ENCODE assay signal across 1 cellular context in the genomic region with DNA sequence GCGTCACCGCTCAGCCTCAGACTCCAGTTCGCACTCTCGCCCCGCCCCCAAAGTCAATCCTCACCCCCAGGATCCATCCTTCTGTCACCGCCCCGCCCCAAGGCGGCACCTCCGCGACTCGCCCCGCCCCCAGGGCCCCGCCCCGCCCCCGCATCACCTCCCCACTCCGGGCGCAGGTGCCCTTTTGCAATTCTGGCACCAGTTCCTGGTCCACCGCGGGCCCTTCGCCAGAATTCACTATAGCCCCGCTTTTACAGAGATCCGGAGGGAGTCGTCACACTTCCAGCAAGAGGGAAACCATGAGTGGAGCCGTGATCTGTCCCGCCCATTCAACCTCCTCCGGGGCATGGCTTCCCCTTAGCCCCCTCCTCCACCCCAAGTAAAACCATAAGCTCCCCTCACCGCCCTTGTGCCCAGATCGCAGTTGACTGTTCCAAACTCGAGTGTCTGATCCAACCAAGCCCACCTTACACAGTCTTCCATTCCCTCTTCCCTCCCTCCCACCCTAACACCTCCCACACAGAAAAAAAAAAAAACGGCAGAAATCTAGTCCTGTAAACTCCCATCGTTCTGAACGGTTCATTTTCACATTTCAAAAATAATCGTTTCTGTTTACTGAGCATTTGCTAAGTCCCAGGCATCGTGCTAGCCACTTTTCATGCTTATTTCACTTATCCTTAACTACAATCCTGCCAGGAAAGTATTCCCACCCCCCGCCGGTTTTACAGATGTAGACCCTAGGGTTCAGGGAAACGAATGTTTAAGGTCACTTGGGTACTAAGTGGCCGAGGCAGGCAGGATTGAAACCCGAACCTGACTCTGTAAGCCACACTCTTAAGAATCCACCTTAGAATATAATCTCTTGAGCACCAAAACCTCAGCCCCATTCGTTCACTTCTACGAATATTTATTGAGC.
A peak's percentile ranks its signal among the peaks of the same experiment; 100 is the strongest.
TF ChIP-seq lines count a peak whose summit lies in the region.

No MANE protein-coding gene starts in this region.

TF ChIP-seq in HEK293, 187 proteins besides CTCF, POLR2A, EP300 and RAD21 (continued from another document):
- TF ChIP-seq, protein P1, sequence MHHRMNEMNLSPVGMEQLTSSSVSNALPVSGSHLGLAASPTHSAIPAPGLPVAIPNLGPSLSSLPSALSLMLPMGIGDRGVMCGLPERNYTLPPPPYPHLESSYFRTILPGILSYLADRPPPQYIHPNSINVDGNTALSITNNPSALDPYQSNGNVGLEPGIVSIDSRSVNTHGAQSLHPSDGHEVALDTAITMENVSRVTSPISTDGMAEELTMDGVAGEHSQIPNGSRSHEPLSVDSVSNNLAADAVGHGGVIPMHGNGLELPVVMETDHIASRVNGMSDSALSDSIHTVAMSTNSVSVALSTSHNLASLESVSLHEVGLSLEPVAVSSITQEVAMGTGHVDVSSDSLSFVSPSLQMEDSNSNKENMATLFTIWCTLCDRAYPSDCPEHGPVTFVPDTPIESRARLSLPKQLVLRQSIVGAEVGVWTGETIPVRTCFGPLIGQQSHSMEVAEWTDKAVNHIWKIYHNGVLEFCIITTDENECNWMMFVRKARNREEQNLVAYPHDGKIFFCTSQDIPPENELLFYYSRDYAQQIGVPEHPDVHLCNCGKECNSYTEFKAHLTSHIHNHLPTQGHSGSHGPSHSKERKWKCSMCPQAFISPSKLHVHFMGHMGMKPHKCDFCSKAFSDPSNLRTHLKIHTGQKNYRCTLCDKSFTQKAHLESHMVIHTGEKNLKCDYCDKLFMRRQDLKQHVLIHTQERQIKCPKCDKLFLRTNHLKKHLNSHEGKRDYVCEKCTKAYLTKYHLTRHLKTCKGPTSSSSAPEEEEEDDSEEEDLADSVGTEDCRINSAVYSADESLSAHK (tag by site-specific recombination; IDR thresholded peaks at IDR 0.05): no peak
- TF ChIP-seq ZNF341 (tag by site-specific recombination; IDR thresholded peaks at IDR 0.05; ENCODE audit: low read depth): peak; percentile 66
- TF ChIP-seq ZNF513 (tag by site-specific recombination; IDR thresholded peaks at IDR 0.05): no peak
- 0 out of 2 replicates have a peak, but pooled peaks have one; percentile 16 for TF ChIP-seq ZBTB20 (tag by site-specific recombination; IDR thresholded peaks at IDR 0.05)
- no peak for TF ChIP-seq ZNF324 (tag by site-specific recombination; IDR thresholded peaks at IDR 0.05)
- TF ChIP-seq ZNF391 (tag by site-specific recombination; IDR thresholded peaks at IDR 0.05; ENCODE audit: borderline replicate concordance, low read depth): peak; percentile 81; the same call in 1 of the 2 replicates
- TF ChIP-seq SP2 (tag by site-specific recombination; IDR thresholded peaks at IDR 0.05): peak; percentile 79
- TF ChIP-seq KLF1 (tag by site-specific recombination; IDR thresholded peaks at IDR 0.05): peak; percentile 53; the same call in 1 of the 2 replicates
- peak; percentile 56 for TF ChIP-seq ZFHX2 (tag by site-specific recombination; conservative IDR thresholded peaks at IDR 0.05)
- peak; percentile 77 for TF ChIP-seq ZNF335 (tag by site-specific recombination; conservative IDR thresholded peaks at IDR 0.05)
- TF ChIP-seq KLF8 (tag by site-specific recombination; IDR thresholded peaks at IDR 0.05): peak; percentile 56; the same call in 1 of the 2 replicates
- TF ChIP-seq SP7 (tag by site-specific recombination; IDR thresholded peaks at IDR 0.05): peak; percentile 40
- TF ChIP-seq ZNF664 (tag by site-specific recombination; IDR thresholded peaks at IDR 0.05): peak; percentile 53; the same call in 1 of the 2 replicates
- TF ChIP-seq, protein P2, sequence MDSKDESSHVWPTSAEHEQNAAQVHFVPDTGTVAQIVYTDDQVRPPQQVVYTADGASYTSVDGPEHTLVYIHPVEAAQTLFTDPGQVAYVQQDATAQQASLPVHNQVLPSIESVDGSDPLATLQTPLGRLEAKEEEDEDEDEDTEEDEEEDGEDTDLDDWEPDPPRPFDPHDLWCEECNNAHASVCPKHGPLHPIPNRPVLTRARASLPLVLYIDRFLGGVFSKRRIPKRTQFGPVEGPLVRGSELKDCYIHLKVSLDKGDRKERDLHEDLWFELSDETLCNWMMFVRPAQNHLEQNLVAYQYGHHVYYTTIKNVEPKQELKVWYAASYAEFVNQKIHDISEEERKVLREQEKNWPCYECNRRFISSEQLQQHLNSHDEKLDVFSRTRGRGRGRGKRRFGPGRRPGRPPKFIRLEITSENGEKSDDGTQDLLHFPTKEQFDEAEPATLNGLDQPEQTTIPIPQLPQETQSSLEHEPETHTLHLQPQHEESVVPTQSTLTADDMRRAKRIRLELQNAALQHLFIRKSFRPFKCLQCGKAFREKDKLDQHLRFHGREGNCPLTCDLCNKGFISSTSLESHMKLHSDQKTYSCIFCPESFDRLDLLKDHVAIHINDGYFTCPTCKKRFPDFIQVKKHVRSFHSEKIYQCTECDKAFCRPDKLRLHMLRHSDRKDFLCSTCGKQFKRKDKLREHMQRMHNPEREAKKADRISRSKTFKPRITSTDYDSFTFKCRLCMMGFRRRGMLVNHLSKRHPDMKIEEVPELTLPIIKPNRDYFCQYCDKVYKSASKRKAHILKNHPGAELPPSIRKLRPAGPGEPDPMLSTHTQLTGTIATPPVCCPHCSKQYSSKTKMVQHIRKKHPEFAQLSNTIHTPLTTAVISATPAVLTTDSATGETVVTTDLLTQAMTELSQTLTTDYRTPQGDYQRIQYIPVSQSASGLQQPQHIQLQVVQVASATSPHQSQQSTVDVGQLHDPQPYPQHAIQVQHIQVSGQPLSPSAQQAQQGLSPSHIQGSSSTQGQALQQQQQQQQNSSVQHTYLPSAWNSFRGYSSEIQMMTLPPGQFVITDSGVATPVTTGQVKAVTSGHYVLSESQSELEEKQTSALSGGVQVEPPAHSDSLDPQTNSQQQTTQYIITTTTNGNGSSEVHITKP (tag by site-specific recombination; IDR thresholded peaks at IDR 0.05): peak; percentile 75
- TF ChIP-seq ZNF76 (tag by site-specific recombination; IDR thresholded peaks at IDR 0.05; ENCODE audit: borderline replicate concordance, low read depth): peak; percentile 24; the same call in 1 of the 2 replicates
- TF ChIP-seq EGR2 (tag by site-specific recombination; IDR thresholded peaks at IDR 0.05; ENCODE audit: low read depth): peak; percentile 61
- no peak for TF ChIP-seq ZNF175 (tag by site-specific recombination; IDR thresholded peaks at IDR 0.05)
- TF ChIP-seq ZNF521 (tag by site-specific recombination; IDR thresholded peaks at IDR 0.05): no peak
- TF ChIP-seq ZNF366 (tag by site-specific recombination; conservative IDR thresholded peaks at IDR 0.05): peak; percentile 36
- peak; percentile 35; the same call in 1 of the 2 replicates for TF ChIP-seq GLIS2 (tag by site-specific recombination; IDR thresholded peaks at IDR 0.05)
